ENCODE assay signal across 9 cellular contexts in the genomic region with DNA sequence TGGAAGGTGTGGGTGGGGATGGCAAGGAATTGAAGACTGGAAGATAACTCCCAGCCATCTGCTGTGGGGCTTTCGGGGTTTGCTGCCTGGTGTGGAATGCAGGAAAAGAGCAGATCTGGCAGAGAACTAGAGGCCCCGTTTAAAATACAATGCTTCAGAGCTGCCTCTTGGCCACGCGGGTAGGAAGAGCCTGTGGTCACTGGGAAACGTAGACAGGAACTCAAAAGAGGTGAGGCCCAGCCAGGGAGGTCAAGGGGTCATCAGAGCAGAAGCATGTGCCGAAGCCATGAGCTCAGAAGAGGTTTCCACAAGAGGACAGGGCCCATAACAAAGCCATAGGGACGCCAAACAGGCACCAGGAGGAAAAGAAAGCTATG. TPM values are rescaled to one million over a fixed set of nuclear protein-coding genes. Genes with fewer than 3 reads are reported as not detected.
DNase-seq lines count a peak whose midpoint lies in the region; ATAC-seq and TF ChIP-seq lines count a peak whose summit lies in the region.
"Had no signal": no experiment of that assay in that cellular context is flagged by ENCODE, and none has a peak within 500 bp of the region (broad histone marks: within the 10 kb centered on the region; RNA-seq: fewer than 3 reads in every experiment).

No MANE protein-coding gene starts in this region.

- H3K9me3 Mint-ChIP-seq in central memory CD8-positive, alpha-beta T cell, result no peaks in the 10 kb centered on the region
- H3K9me3 Mint-ChIP-seq in natural killer cell, result no peaks in the 10 kb centered on the region

- peaks cover 28% of the 10 kb centered on the region for H3K4me1 Mint-ChIP-seq in central memory CD8-positive, alpha-beta T cell
- H3K4me1 Mint-ChIP-seq in natural killer cell, result peaks cover 22 to 35% of the 10 kb centered on the region in 2 donors

- DNase-seq in EL, result peak; percentile 31
- no peak for DNase-seq in central memory CD8-positive, alpha-beta T cell (ENCODE audit: low spot score in 2 of 2)
- no peak for DNase-seq in natural killer cell
- DNase-seq in NCI-H510A (lab: John Stamatoyannopoulos, UW), result no peak
- no peak for DNase-seq in caudate nucleus (lab: John Stamatoyannopoulos, UW)
- DNase-seq in stimulated activated CD4-positive, alpha-beta T cell treated with anti-CD3 and anti-CD28 coated beads, Interleukin-2, amount 100 ng/mL, for 24 hours, result no peak
- DNase-seq in KG1 (lab: John Stamatoyannopoulos, UW), result no peak
- DNase-seq: T-helper 9 cell had no signal

- no peaks in the 10 kb centered on the region for H3K36me3 Mint-ChIP-seq in central memory CD8-positive, alpha-beta T cell (ENCODE audit: insufficient read depth)
- no peaks in the 10 kb centered on the region for H3K36me3 Mint-ChIP-seq in natural killer cell

- no peak overlapping the region for H3K27ac ChIP-seq in caudate nucleus (ENCODE audit: low read depth, low read length)

- H3K27me3 Mint-ChIP-seq in central memory CD8-positive, alpha-beta T cell, result no peaks in the 10 kb centered on the region
- no peaks in the 10 kb centered on the region for H3K27me3 Mint-ChIP-seq in natural killer cell (ENCODE audit: low read depth in 2 of 2)

- intact Hi-C loops in natural killer cell (cut with micrococcal nuclease), result no loop called here

- H3K4me3 Mint-ChIP-seq in central memory CD8-positive, alpha-beta T cell, result no peak overlapping the region
- no peak overlapping the region for H3K4me3 Mint-ChIP-seq in natural killer cell

- TF ChIP-seq CTCF in natural killer cell (IDR thresholded peaks at IDR 0.05), result no peak

- ATAC-seq in HG03354 (IDR thresholded peaks at IDR 0.05; ENCODE audit: poor library complexity, severe bottlenecking, unreplicated experiment) (peak; percentile 3), natural killer cell (no peak)
- ATAC-seq in central memory CD8-positive, alpha-beta T cell (replicated peaks; ENCODE audit: extremely low read depth, poor library complexity, severe bottlenecking), result no peak

- H3K27ac Mint-ChIP-seq in central memory CD8-positive, alpha-beta T cell (ENCODE audit: low read depth), result peak overlapping the region; percentile 57
- H3K27ac Mint-ChIP-seq in natural killer cell, result peak overlapping the region; percentile 60 to 79

RNA-seq across cellular contexts. Expression of gene STS, which starts 14.5 kb away (rescaled TPM):
- total RNA-seq in natural killer cell, result 1 to 10 TPM; 2.4 to 4.6 (median 2.8) TPM

RNA-seq across cellular contexts. Expression of gene PUDP, which starts 14.9 kb away (rescaled TPM):
- 10 to 100 TPM in 1 of 3 donors, 1 to 10 TPM in 2; 5.4 to 11.4 (median 5.6) TPM for total RNA-seq in natural killer cell
